ENCODE assay signal across 8 cellular contexts in the genomic region with DNA sequence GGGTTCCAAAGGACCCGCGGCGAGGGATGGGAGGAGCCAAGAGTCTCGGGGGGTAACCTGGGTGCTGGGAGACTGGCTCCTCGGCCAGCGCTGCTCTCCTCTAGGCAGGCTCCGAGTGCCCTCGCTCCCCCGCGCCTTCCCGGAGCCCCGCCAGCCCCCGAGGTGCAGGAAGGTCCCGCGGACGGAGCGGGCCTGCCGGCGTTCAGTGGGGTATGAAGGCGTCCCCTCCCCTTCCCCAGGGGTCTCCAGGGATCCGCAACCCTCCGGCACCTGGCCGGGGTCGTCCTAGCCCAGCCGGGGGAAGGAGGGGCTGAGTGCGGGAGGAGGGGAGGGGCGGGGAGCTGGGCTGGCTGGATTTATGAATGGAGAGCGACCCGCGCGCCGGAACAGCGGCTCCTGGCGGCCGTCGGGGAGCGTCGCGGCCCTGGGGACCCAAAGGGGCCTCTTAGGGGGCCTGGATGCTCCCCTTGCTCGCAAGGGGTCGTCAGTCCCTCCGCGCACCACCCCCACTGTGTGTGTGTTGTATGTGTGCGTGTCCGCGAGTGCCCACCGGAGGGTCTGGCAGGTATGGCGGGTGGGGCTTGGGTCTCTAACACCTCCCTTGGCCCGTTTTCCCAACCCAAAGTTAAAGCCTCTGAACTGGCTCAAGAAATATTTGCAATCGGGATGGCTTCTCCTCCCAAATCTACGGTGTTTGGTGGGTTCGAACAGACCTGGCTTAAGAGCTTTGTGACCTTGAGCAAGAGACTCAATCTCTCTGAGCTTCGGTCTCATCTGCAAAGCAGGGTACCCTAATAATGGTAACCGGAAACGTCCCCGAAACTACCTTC. TPM values are rescaled to one million over a fixed set of nuclear protein-coding genes. Genes with fewer than 3 reads are reported as not detected.
DNase-seq lines count a peak whose midpoint lies in the region; ATAC-seq and TF ChIP-seq lines count a peak whose summit lies in the region.

No MANE protein-coding gene starts in this region.

- peak overlapping the region; percentile 57 for H3K4me3 Mint-ChIP-seq in osteocyte (ENCODE audit: unreplicated experiment)

- H3K9me3 Mint-ChIP-seq in osteocyte (ENCODE audit: unreplicated experiment): no peaks in the 10 kb centered on the region

- H3K4me3 ChIP-seq in GM12865 (ENCODE audit: low read depth, low read length) (peak overlapping the region; percentile 35), fibroblast of pulmonary artery (replicated peaks; ENCODE audit: low read depth, low read length) (peak overlapping the region; percentile 49)

- peaks cover 16% of the 10 kb centered on the region for H3K4me1 Mint-ChIP-seq in osteocyte (ENCODE audit: unreplicated experiment)

- no peak overlapping the region for H3K27ac Mint-ChIP-seq in osteocyte (ENCODE audit: unreplicated experiment)

- TF ChIP-seq CTCF in GM12865 (IDR thresholded peaks at IDR 0.05; ENCODE audit: insufficient read depth, low read depth, low read length, missing control alignments): peak; percentile 81
- TF ChIP-seq CTCF in fibroblast of pulmonary artery (IDR thresholded peaks at IDR 0.05; ENCODE audit: low read length, missing control alignments): peak; percentile 62
- peak; percentile 97 for TF ChIP-seq CTCF in osteocyte (IDR thresholded peaks at IDR 0.05)

- H3K27me3 Mint-ChIP-seq in osteocyte (ENCODE audit: unreplicated experiment): peaks cover 11% of the 10 kb centered on the region

- no peaks in the 10 kb centered on the region for H3K36me3 Mint-ChIP-seq in osteocyte (ENCODE audit: unreplicated experiment)

- DNase-seq in 8988T: peak; percentile 66
- DNase-seq in GM12865 (ENCODE audit: low read depth): peak; percentile 56
- DNase-seq in NCI-H2227 (lab: John Stamatoyannopoulos, UW; ENCODE audit: unreplicated experiment): peak; percentile 83
- DNase-seq in activated T-cell treated with anti-CD3 and anti-CD28 coated beads for 1 hour (ENCODE audit: low read depth): peak; percentile 23
- DNase-seq in fibroblast of pulmonary artery (ENCODE audit: low read depth): peak; percentile 43
- no peak for DNase-seq in osteocyte (ENCODE audit: extremely low spot score, unreplicated experiment)

- no peak for ATAC-seq in GM18519 (IDR thresholded peaks at IDR 0.05; ENCODE audit: low FRiP score, unreplicated experiment)
- ATAC-seq in GM18502 (IDR thresholded peaks at IDR 0.05; ENCODE audit: poor library complexity, unreplicated experiment): no peak

RNA-seq across cellular contexts. Expression of gene HCRTR1, which starts 0.6 kb away (rescaled TPM):
- 0.50 and 0.73 TPM in 2 replicates for total RNA-seq in osteocyte

RNA-seq across cellular contexts. Expression of gene PEF1, which starts 26.5 kb away (rescaled TPM):
- 53.4 and 57.0 TPM in 2 replicates for total RNA-seq in osteocyte

RNA-seq across cellular contexts. Expression of gene TINAGL1, which starts 41.8 kb away (rescaled TPM):
- total RNA-seq in osteocyte: 9.2 and 10.0 TPM in 2 replicates
